In genomic region chr17:79388556-79389295, GRCh38 we compare ENCODE assay signal across 8 cellular contexts.
A peak's percentile ranks its signal among the peaks of the same experiment; 100 is the strongest.
DNase-seq lines count a peak whose midpoint lies in the region; ATAC-seq and TF ChIP-seq lines count a peak whose summit lies in the region.

No MANE protein-coding gene starts in this region.

- H3K27me3 Mint-ChIP-seq in activated CD8-positive, alpha-beta T cell treated with anti-CD3 and anti-CD28 coated beads for 36 hours: peaks cover 37% of the 10 kb centered on the region

- peak; percentile 34 for TF ChIP-seq CTCF in activated CD8-positive, alpha-beta T cell treated with anti-CD3 and anti-CD28 coated beads for 36 hours (IDR thresholded peaks at IDR 0.05)

- no peaks in the 10 kb centered on the region for H3K4me1 Mint-ChIP-seq in activated CD8-positive, alpha-beta T cell treated with anti-CD3 and anti-CD28 coated beads for 36 hours (ENCODE audit: low read depth)

- ATAC-seq in activated CD8-positive, alpha-beta T cell treated with anti-CD3 and anti-CD28 coated beads for 36 hours: peak; percentile 41
- ATAC-seq in left ventricle myocardium superior (peak; percentile 77), GM21786 (IDR thresholded peaks at IDR 0.05; ENCODE audit: unreplicated experiment) (no peak)
- ATAC-seq in stimulated activated naive CD8-positive, alpha-beta T cell treated with anti-CD3 and anti-CD28 coated beads, Interleukin-15, Interleukin-2, amounts not matched to agents 100 U/mL and 50 U/mL, for 24 hours: no peak

- DNase-seq in A172 (ENCODE audit: low spot score) (peak; percentile 54), ELR (ENCODE audit: low read depth) (peak; percentile 59), NCI-H187 treated with DMSO at 0.1 percent for 48 hours (lab: John Stamatoyannopoulos, UW) (peak; percentile 23), left ventricle myocardium superior (peak; percentile 69), NCI-H2029 treated with DMSO at 0.1 percent for 48 hours (lab: John Stamatoyannopoulos, UW) (no peak)
- DNase-seq in activated CD8-positive, alpha-beta T cell treated with anti-CD3 and anti-CD28 coated beads for 36 hours: peak; percentile 33
- peak; percentile 15 for DNase-seq in stimulated activated naive CD8-positive, alpha-beta T cell treated with anti-CD3 and anti-CD28 coated beads, Interleukin-15, Interleukin-2, amounts not matched to agents 100 U/mL and 50 U/mL, for 24 hours

- POLR2A ChIA-PET in activated CD8-positive, alpha-beta T cell treated with anti-CD3 and anti-CD28 coated beads for 36 hours (lab: Charles Lee): interaction anchor here (0.9 to 1.1 kb wide), 2 partner anchors 32 to 299 kb away, joined by 3 to 4 read pairs; no protein-coding TSS in a partner anchor

- no peaks in the 10 kb centered on the region for H3K36me3 Mint-ChIP-seq in activated CD8-positive, alpha-beta T cell treated with anti-CD3 and anti-CD28 coated beads for 36 hours (ENCODE audit: low read depth)

- H3K9me3 Mint-ChIP-seq in activated CD8-positive, alpha-beta T cell treated with anti-CD3 and anti-CD28 coated beads for 36 hours: peaks cover 2% of the 10 kb centered on the region

- no peak overlapping the region for H3K27ac Mint-ChIP-seq in activated CD8-positive, alpha-beta T cell treated with anti-CD3 and anti-CD28 coated beads for 36 hours

- CTCF ChIA-PET in activated CD8-positive, alpha-beta T cell treated with anti-CD3 and anti-CD28 coated beads for 36 hours (lab: Charles Lee): interaction anchor here (0.8 to 2.1 kb wide), 3 partner anchors 12 to 329 kb away, joined by 3 to 11 read pairs (median 3); no protein-coding TSS in a partner anchor

- H3K4me3 Mint-ChIP-seq in activated CD8-positive, alpha-beta T cell treated with anti-CD3 and anti-CD28 coated beads for 36 hours: no peak overlapping the region

- intact Hi-C loops in activated CD8-positive, alpha-beta T cell treated with anti-CD3 and anti-CD28 coated beads for 36 hours (cut with micrococcal nuclease): no loop called here
- intact Hi-C loops in left ventricle myocardium superior (cut with micrococcal nuclease): no loop called here

Comparison
In these comparisons a context has a peak if more than half of its experiments do, and no peak if none do; other contexts are left out.
1. ATAC-seq: peak in activated CD8-positive, alpha-beta T cell treated with anti-CD3 and anti-CD28 coated beads for 36 hours (single experiment) and left ventricle myocardium superior (single experiment); none in stimulated activated naive CD8-positive, alpha-beta T cell treated with anti-CD3 and anti-CD28 coated beads, Interleukin-15, Interleukin-2, amounts not matched to agents 100 U/mL and 50 U/mL, for 24 hours (single experiment) and GM21786 (single experiment).